1 cellular context compared by ENCODE assay signal in the genomic region with DNA sequence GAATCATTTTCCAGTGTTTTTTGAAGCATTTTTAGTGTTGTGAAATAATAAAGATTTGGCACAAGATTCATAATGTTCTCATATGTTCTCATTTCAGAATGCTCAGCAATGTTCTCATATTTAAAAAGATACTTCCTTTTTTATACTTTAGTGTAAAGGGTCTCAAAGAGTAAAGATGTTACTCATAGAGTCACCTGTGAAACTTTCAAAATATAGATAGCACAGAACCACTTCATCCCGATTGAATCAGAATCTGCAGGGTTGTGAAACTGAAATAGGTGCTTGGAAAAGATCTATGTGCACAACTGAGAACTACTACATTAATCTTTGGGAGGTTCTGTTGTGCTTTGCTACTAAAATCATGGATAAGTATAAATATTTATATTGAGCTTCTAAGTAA.
TF ChIP-seq lines count a peak whose summit lies in the region.

No MANE protein-coding gene starts in this region.

TF ChIP-seq in GM23338, 12 proteins besides CTCF, POLR2A, EP300 and RAD21 (continued from another document):
- TF ChIP-seq ZNF462 (CRISPR knock-in tag; IDR thresholded peaks at IDR 0.05) (no peak), EZH2 (IDR thresholded peaks at IDR 0.05; ENCODE audit: low read depth, unreplicated experiment) (no peak), STAT1 (IDR thresholded peaks at IDR 0.05; ENCODE audit: unreplicated experiment) (no peak), EZH2phosphoT487 (IDR thresholded peaks at IDR 0.05; ENCODE audit: unreplicated experiment) (no peak)
